ENCODE assay signal across 10 cellular contexts in genomic region chr15:81108427-81108826, GRCh38. TPM values are rescaled to one million over a fixed set of nuclear protein-coding genes. Genes with fewer than 3 reads are reported as not detected.
A peak's percentile ranks its signal among the peaks of the same experiment; 100 is the strongest.
DNase-seq lines count a peak whose midpoint lies in the region; ATAC-seq and TF ChIP-seq lines count a peak whose summit lies in the region.
"Had no signal": no experiment of that assay in that cellular context is flagged by ENCODE, and none has a peak within 500 bp of the region (broad histone marks: within the 10 kb centered on the region; RNA-seq: fewer than 3 reads in every experiment).

No MANE protein-coding gene starts in this region.

- TF ChIP-seq POLR2A in prostate gland (IDR thresholded peaks at IDR 0.05): no peak

- ATAC-seq in GM21367 (IDR thresholded peaks at IDR 0.05; ENCODE audit: unreplicated experiment): no peak

- H2AFZ ChIP-seq in osteoblast (ENCODE audit: low read length): no peak overlapping the region

- DNase-seq in NOMO-1 treated with DMSO at 0.1 percent for 48 hours (lab: John Stamatoyannopoulos, UW; ENCODE audit: unreplicated experiment) (peak; percentile 10), NOMO-1 (lab: John Stamatoyannopoulos, UW; ENCODE audit: unreplicated experiment in 2 of 2) (no peak), HuH-7 (ENCODE audit: low spot score) (peak; percentile 20), cardiac fibroblast (ENCODE audit: low read depth in 2 of 2) (peak in 1 of 2 donors; percentile 29), osteoblast (ENCODE audit: insufficient read length, low spot score, missing footprints) (no peak), SW480 (ENCODE audit: low spot score) (no peak), prostate gland (ENCODE audit: low spot score) (no peak)
- DNase-seq: ACHN; activated effector memory CD4-positive, alpha-beta T cell treated with Interleukin-2 at 50 U/mL for 16 hours had no signal

- no peaks in the 10 kb centered on the region for H3K36me3 ChIP-seq in osteoblast (ENCODE audit: insufficient read depth, low read length)
- H3K36me3 ChIP-seq in prostate gland: no peaks in the 10 kb centered on the region

- H3K4me3 ChIP-seq in cardiac fibroblast (replicated peaks in 1 of 2; ENCODE audit: low read depth in 2 of 2, low read length in 2 of 2) (no peak overlapping the region), osteoblast (ENCODE audit: insufficient read depth, low read length) (no peak overlapping the region), prostate gland (no peak overlapping the region)

- H3K4me1 ChIP-seq in osteoblast (ENCODE audit: insufficient read depth, low read length) (peaks cover under 1% of the 10 kb centered on the region), prostate gland (replicated peaks) (no peaks in the 10 kb centered on the region)

- H3K27ac ChIP-seq in osteoblast (ENCODE audit: low read depth, low read length) (no peak overlapping the region), prostate gland (no peak overlapping the region)

- H3K4me2 ChIP-seq in osteoblast (ENCODE audit: insufficient read depth, low read length): no peak overlapping the region

- H3K9me3 ChIP-seq in osteoblast (ENCODE audit: low read depth, low read length) (no peaks in the 10 kb centered on the region), prostate gland (no peaks in the 10 kb centered on the region)

- 37% methylated on average over 1 of the region's 1 CpG for WGBS in prostate gland

- no peaks in the 10 kb centered on the region for H4K20me1 ChIP-seq in osteoblast (ENCODE audit: insufficient read depth, low read length)

- intact Hi-C loops in prostate gland (cut with DNase I): loop anchor here (10.0 kb wide), 1 partner anchor 296 kb away; no protein-coding TSS in a partner anchor

- peaks cover 28% of the 10 kb centered on the region for H3K27me3 ChIP-seq in osteoblast (ENCODE audit: insufficient read depth, low read length)
- no peaks in the 10 kb centered on the region for H3K27me3 ChIP-seq in prostate gland (replicated peaks; ENCODE audit: insufficient read depth)

- TF ChIP-seq CTCF in cardiac fibroblast (IDR thresholded peaks at IDR 0.05; ENCODE audit: low read depth, low read length): peak; percentile 62
- peak; percentile 59 for TF ChIP-seq CTCF in osteoblast (IDR thresholded peaks at IDR 0.05; ENCODE audit: extremely low read depth, low read depth, low read length)
- TF ChIP-seq CTCF in prostate gland (IDR thresholded peaks at IDR 0.05): peak in 2 of 4 experiments; percentile 18 to 25

- H3K79me2 ChIP-seq in osteoblast (ENCODE audit: insufficient read depth, low read length): no peaks in the 10 kb centered on the region

RNA-seq across cellular contexts. Expression of gene CFAP161, which starts 25.6 kb away (rescaled TPM):
- total RNA-seq in osteoblast (under 0.01 and 0.88 TPM in 2 replicates), prostate gland (1 to 10 TPM in 1 of 2 donors, not detected in 1; 2.9 TPM)

Comparison
In these comparisons a context has a peak if more than half of its experiments do, and no peak if none do; other contexts are left out.
1. DNase-seq: peak in NOMO-1 treated with DMSO at 0.1 percent for 48 hours (single experiment) and HuH-7 (single experiment); none in NOMO-1 (0 of 2), osteoblast (single experiment), SW480 (single experiment) and prostate gland (single experiment).